12 cellular contexts compared by ENCODE assay signal in the genomic region with DNA sequence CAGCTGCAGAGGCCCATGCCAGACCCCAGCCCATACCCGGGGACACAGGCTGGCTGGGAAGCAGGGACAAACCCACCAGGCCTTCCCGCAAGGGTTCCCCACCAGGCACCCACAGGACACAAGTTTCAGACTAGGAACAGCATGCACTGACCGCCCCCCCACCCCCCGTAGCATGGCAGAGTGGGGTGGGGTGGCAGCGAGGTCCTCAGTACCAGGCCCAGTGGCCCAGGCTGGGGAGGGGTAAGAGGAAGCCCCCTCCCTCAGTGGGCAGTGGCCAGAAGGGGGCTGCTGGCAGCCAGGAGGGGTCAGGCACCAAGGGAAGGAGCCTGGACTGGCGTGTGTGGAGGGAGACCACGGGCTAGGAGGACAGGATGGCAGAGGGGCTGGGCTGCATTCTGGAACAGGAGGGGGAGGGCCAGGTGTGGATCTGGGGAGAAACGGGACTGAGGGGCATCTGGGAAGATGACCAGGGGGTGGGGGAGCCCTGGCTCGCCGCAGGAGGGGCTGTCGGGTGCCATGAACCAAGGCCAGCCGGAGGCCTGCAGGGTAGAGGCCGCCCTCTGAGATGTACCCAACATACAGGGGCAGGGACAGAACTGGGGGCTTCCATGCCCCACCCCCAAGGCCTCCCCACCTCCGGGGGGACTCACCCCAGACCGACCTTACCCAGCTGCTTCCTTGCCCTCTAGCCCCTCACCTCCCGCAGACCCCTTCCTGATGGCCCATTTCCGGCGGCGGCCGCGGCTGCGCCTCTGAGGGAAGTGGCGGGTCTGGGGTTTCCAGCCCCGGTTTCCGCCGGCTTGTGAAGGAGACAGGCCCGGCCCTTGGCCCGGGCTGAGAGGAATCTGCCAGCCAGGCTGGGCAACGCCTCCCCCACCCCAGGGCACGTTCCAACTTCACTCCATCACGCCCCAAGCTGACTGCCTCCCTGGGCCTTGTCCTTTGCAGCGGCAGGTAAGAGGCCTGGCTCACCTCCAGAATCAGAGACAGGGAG. TPM values are rescaled to one million over a fixed set of nuclear protein-coding genes. Genes with fewer than 3 reads are reported as not detected.
DNase-seq lines count a peak whose midpoint lies in the region; ATAC-seq lines count a peak whose summit lies in the region.
"Had no signal": no experiment of that assay in that cellular context is flagged by ENCODE, and none has a peak within 500 bp of the region (broad histone marks: within the 10 kb centered on the region; RNA-seq: fewer than 3 reads in every experiment).

No MANE protein-coding gene starts in this region.

- H3K4me3 Mint-ChIP-seq in T-helper 1 cell treated with Interleukin-12 subunit alpha and Interleukin-12 subunit beta and Interleukin-4 antibody, amounts not matched to agents 30 μg/mL and 1 μg/mL, for 36 hours: no peak overlapping the region
- no peak overlapping the region for H3K4me3 Mint-ChIP-seq in activated naive CD8-positive, alpha-beta T cell treated with anti-CD3 and anti-CD28 coated beads, Interleukin-2, amount 50 U/mL, for 24 hours

- H3K27me3 Mint-ChIP-seq in T-helper 1 cell treated with Interleukin-12 subunit alpha and Interleukin-12 subunit beta and Interleukin-4 antibody, amounts not matched to agents 30 μg/mL and 1 μg/mL, for 36 hours (ENCODE audit: low read depth): peaks cover 11% of the 10 kb centered on the region
- H3K27me3 Mint-ChIP-seq in activated naive CD8-positive, alpha-beta T cell treated with anti-CD3 and anti-CD28 coated beads, Interleukin-2, amount 50 U/mL, for 24 hours: peaks cover 11% of the 10 kb centered on the region

- H3K36me3 ChIP-seq in GM23248 (ENCODE audit: low read depth): no peaks in the 10 kb centered on the region

- H3K4me1 ChIP-seq in GM23248 (ENCODE audit: insufficient read depth): no peaks in the 10 kb centered on the region

- no peak overlapping the region for H3K27ac ChIP-seq in GM23248
- H3K27ac ChIP-seq: 22Rv1, heart left ventricle had no signal

- ATAC-seq in activated naive CD8-positive, alpha-beta T cell treated with anti-CD3 and anti-CD28 coated beads, Interleukin-2, amount 50 U/mL, for 24 hours: peak; percentile 33
- ATAC-seq: heart left ventricle, Right ventricle myocardium inferior had no signal

- H4K20me1 ChIP-seq in GM23248 (ENCODE audit: insufficient read depth): no peaks in the 10 kb centered on the region

- no peak overlapping the region for H2AFZ ChIP-seq in GM23248

- no peaks in the 10 kb centered on the region for H3F3A ChIP-seq in GM23248 (ENCODE audit: insufficient read depth)

- H3K9me3 Mint-ChIP-seq in T-helper 1 cell treated with Interleukin-12 subunit alpha and Interleukin-12 subunit beta and Interleukin-4 antibody, amounts not matched to agents 30 μg/mL and 1 μg/mL, for 36 hours: no peaks in the 10 kb centered on the region
- no peaks in the 10 kb centered on the region for H3K9me3 Mint-ChIP-seq in activated naive CD8-positive, alpha-beta T cell treated with anti-CD3 and anti-CD28 coated beads, Interleukin-2, amount 50 U/mL, for 24 hours

- H3K4me1 Mint-ChIP-seq in T-helper 1 cell treated with Interleukin-12 subunit alpha and Interleukin-12 subunit beta and Interleukin-4 antibody, amounts not matched to agents 30 μg/mL and 1 μg/mL, for 36 hours (ENCODE audit: low read depth): peaks cover 18% of the 10 kb centered on the region
- H3K4me1 Mint-ChIP-seq in activated naive CD8-positive, alpha-beta T cell treated with anti-CD3 and anti-CD28 coated beads, Interleukin-2, amount 50 U/mL, for 24 hours: peaks cover 10% of the 10 kb centered on the region

- no peak overlapping the region for H3K4me2 ChIP-seq in GM23248 (ENCODE audit: unreplicated experiment)

- peaks cover 14% of the 10 kb centered on the region; the same call in 1 of the 2 replicates for H3K27me3 ChIP-seq in GM23248 (replicated peaks; ENCODE audit: insufficient read depth)

- H3K9me2 ChIP-seq in GM23248 (ENCODE audit: insufficient read depth): no peaks in the 10 kb centered on the region

- DNase-seq in DMS53 (lab: John Stamatoyannopoulos, UW): peak; percentile 33
- DNase-seq in DMS53 treated with DMSO at 0.1 percent for 48 hours (lab: John Stamatoyannopoulos, UW; ENCODE audit: unreplicated experiment): no peak
- peak; percentile 54 for DNase-seq in activated naive CD8-positive, alpha-beta T cell treated with anti-CD3 and anti-CD28 coated beads, Interleukin-2, amount 50 U/mL, for 24 hours
- peak; percentile 19 to 23 for DNase-seq in stimulated activated CD4-positive, alpha-beta T cell treated with anti-CD3 and anti-CD28 coated beads, Interleukin-4, amount 100 ng/mL, for 4 hours
- DNase-seq in DMS153 treated with DMSO at 0.1 percent for 48 hours (lab: John Stamatoyannopoulos, UW; ENCODE audit: unreplicated experiment): no peak
- DNase-seq in NCI-H2107 treated with DMSO at 0.1 percent for 48 hours (lab: John Stamatoyannopoulos, UW; ENCODE audit: unreplicated experiment): no peak
- DNase-seq in GM23248: no peak
- DNase-seq: heart left ventricle, NCI-H2081 had no signal

- no peak overlapping the region for H3K4me3 ChIP-seq in GM23248
- H3K4me3 ChIP-seq: heart left ventricle had no signal

- in situ Hi-C loops in GM23248 (cut with MboI): no loop called here

- no peaks in the 10 kb centered on the region for H3K9me3 ChIP-seq in GM23248 (ENCODE audit: low read depth)
- H3K9me3 ChIP-seq: heart left ventricle had no signal

- H3K36me3 Mint-ChIP-seq in T-helper 1 cell treated with Interleukin-12 subunit alpha and Interleukin-12 subunit beta and Interleukin-4 antibody, amounts not matched to agents 30 μg/mL and 1 μg/mL, for 36 hours (ENCODE audit: low read depth): no peaks in the 10 kb centered on the region
- H3K36me3 Mint-ChIP-seq in activated naive CD8-positive, alpha-beta T cell treated with anti-CD3 and anti-CD28 coated beads, Interleukin-2, amount 50 U/mL, for 24 hours (ENCODE audit: low read depth): no peaks in the 10 kb centered on the region

- no peak overlapping the region for H3K9ac ChIP-seq in GM23248

- H3K79me2 ChIP-seq in GM23248 (ENCODE audit: insufficient read depth): no peaks in the 10 kb centered on the region

- WGBS in GM23248 (ENCODE audit: low coverage in 1 of 2, low lambda C conversion rate in 2 of 2, missing lambda C conversion rate in 2 of 2), 2 experiments: 76 to 79% methylated on average over 23 to 32 of the region's 32 CpGs

- peak overlapping the region; percentile 55 for H3K27ac Mint-ChIP-seq in T-helper 1 cell treated with Interleukin-12 subunit alpha and Interleukin-12 subunit beta and Interleukin-4 antibody, amounts not matched to agents 30 μg/mL and 1 μg/mL, for 36 hours
- H3K27ac Mint-ChIP-seq in activated naive CD8-positive, alpha-beta T cell treated with anti-CD3 and anti-CD28 coated beads, Interleukin-2, amount 50 U/mL, for 24 hours: no peak overlapping the region

RNA-seq across cellular contexts. Expression of gene JAG2, which starts 5.6 kb away (rescaled TPM):
- total RNA-seq in GM23248 (2014; rRNA removed; shearing (Covaris generic)): 0.13 and 1.5 TPM in 2 replicates
- polyA plus RNA-seq in GM23248 (2016; fragmentation: Nextera tagmentation; extraction: Ambion mirVana): 0.25 TPM in 1 of 2 replicates, not detected in the other

RNA-seq across cellular contexts. Expression of gene NUDT14, which starts 6.9 kb away (rescaled TPM):
- 6.3 and 8.6 TPM in 2 replicates for total RNA-seq in GM23248 (2014; rRNA removed; shearing (Covaris generic))
- polyA plus RNA-seq in GM23248 (2016; fragmentation: Nextera tagmentation; extraction: Ambion mirVana): 10.8 and 12.4 TPM in 2 replicates

Comparison
In these comparisons a context has a peak if more than half of its experiments do, and no peak if none do; other contexts are left out.
1. DNase-seq: peak in DMS53 (single experiment), activated naive CD8-positive, alpha-beta T cell treated with anti-CD3 and anti-CD28 coated beads, Interleukin-2, amount 50 U/mL, for 24 hours (single experiment) and stimulated activated CD4-positive, alpha-beta T cell treated with anti-CD3 and anti-CD28 coated beads, Interleukin-4, amount 100 ng/mL, for 4 hours (2 of 2); none in DMS53 treated with DMSO at 0.1 percent for 48 hours (single experiment), DMS153 treated with DMSO at 0.1 percent for 48 hours (single experiment), NCI-H2107 treated with DMSO at 0.1 percent for 48 hours (single experiment) and GM23248 (single experiment).